8 cellular contexts compared by ENCODE assay signal in the genomic region with DNA sequence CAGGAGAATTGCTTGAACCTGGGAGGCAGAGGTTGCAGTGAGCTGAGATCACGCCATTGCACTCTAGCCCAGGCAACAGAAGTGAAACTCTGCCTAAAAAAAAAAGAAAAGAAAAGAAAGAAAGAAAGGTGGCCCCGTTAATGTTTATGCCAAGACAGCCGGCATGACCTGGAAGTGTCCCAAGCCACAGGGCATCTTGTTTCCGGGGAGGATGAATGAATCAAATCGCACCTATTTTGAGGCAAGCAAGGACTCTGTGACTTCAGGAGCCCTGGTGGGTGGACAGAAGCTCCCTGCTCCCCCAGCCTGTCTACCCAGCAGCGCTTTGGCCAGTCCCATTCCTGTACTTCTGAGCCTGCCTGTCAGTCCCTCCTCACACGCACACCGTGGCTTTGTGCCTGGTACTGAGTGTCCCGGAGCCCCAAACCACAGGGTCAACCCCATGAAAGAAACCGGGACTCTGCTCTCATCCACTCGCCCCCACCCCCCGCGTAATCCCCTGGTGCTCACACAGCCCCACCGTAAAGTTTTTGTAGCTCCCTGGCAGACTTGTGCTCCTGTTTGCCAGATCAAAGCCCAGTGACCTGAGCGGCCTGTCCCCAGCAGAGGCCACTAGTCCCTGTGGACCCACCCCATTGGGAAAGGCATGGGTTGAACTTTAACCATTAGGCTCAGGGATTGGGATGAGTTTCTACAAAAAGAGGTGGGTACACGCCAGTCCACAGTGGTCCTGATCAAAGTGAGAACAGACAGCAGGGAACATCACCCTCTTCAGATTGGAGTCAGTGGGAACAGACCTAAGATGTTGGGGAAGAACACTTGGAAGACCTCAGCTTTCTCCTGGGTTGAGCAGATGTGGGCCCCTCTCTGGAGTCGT. TPM values are rescaled to one million over a fixed set of nuclear protein-coding genes. Genes with fewer than 3 reads are reported as not detected.
DNase-seq lines count a peak whose midpoint lies in the region; ATAC-seq, FAIRE-seq and TF ChIP-seq lines count a peak whose summit lies in the region.

No MANE protein-coding gene starts in this region.

- peak overlapping the region; percentile 35 to 63 for H3K4me3 ChIP-seq in HCT116 (replicated peaks in 1 of 2; ENCODE audit: low read depth in 1 of 2, low read length in 2 of 2)
- H3K4me3 ChIP-seq in PC-9: peak overlapping the region; percentile 59
- H3K4me3 ChIP-seq in mucosa of descending colon: peak overlapping the region; percentile 46

- DNase-seq in ELR (ENCODE audit: low read depth) (peak; percentile 61), HCT116 (ENCODE audit: low read depth, low spot score) (no peak), PC-9 (peak in 1 of 2 experiments; percentile 66), mucosa of descending colon (peak in 2 of 3 donors; percentile 42 to 53), GM10248 (ENCODE audit: extremely low spot score) (no peak), GM12892 (ENCODE audit: insufficient read length) (no peak)
- DNase-seq in central memory CD4-positive, alpha-beta T cell: no peak

- TF ChIP-seq RAD21 in HCT116 (IDR thresholded peaks at IDR 0.05; ENCODE audit: low read depth): no peak

- H3K27me3 ChIP-seq in HCT116 (ENCODE audit: insufficient read depth, low read length): no peaks in the 10 kb centered on the region
- no peaks in the 10 kb centered on the region for H3K27me3 ChIP-seq in PC-9 (ENCODE audit: insufficient read depth, low read depth)

- TF ChIP-seq POLR2A in HCT116 (IDR thresholded peaks at IDR 0.05; ENCODE audit: borderline replicate concordance, extremely low read depth, insufficient read depth, insufficient read length): no peak
- no peak for TF ChIP-seq POLR2A in GM12892 (IDR thresholded peaks at IDR 0.05; ENCODE audit: low read depth, low read length)

- BruUV-seq in HCT116 (replicated peaks; lab: Mats Ljungman, UMichigan) (TSS peak; percentile 77), PC-9 (replicated peaks; lab: Mats Ljungman, UMichigan) (TSS peak; percentile 56)

- H3K9me2 ChIP-seq in HCT116 (ENCODE audit: insufficient read depth) (no peaks in the 10 kb centered on the region), PC-9 (ENCODE audit: insufficient read depth) (no peaks in the 10 kb centered on the region)

- H3K4me1 ChIP-seq in HCT116 (ENCODE audit: control insufficient read depth in 1 of 2, insufficient read depth in 2 of 2, low read length in 2 of 2) (peaks cover 8 to 10% of the 10 kb centered on the region in 2 experiments; a peak in 3 of 4 replicates), PC-9 (replicated peaks; ENCODE audit: insufficient read depth) (peaks cover 13% of the 10 kb centered on the region), mucosa of descending colon (ENCODE audit: low read depth) (no peaks in the 10 kb centered on the region)

- no peaks in the 10 kb centered on the region for H3K9me3 ChIP-seq in HCT116 (ENCODE audit: control insufficient read depth in 1 of 2, insufficient read depth in 1 of 2, low read depth in 1 of 2, low read length in 2 of 2)
- no peaks in the 10 kb centered on the region for H3K9me3 ChIP-seq in PC-9 (ENCODE audit: insufficient read depth, low read depth)
- no peaks in the 10 kb centered on the region for H3K9me3 ChIP-seq in mucosa of descending colon

- intact Hi-C loops in HCT116 (cut with micrococcal nuclease) (no loop called here), PC-9 (cut with micrococcal nuclease; ENCODE audit: unreplicated experiment) (loop anchor here (1.0 to 2.0 kb wide), 4 partner anchors 19 to 73 kb away; a partner anchor contains a TSS), mucosa of descending colon (cut with DNase I, micrococcal nuclease) (no loop called here)

- peak overlapping the region; percentile 70 for H3K9ac ChIP-seq in HCT116 (ENCODE audit: low read length)

- H3K36me3 ChIP-seq in HCT116 (ENCODE audit: control insufficient read depth in 1 of 2, insufficient read depth in 2 of 2, low read length in 2 of 2) (no peaks in the 10 kb centered on the region), PC-9 (ENCODE audit: low read depth) (no peaks in the 10 kb centered on the region), mucosa of descending colon (ENCODE audit: low read depth) (no peaks in the 10 kb centered on the region)

- H3K4me2 ChIP-seq in HCT116 (ENCODE audit: low read length) (peak overlapping the region; percentile 70), PC-9 (peak overlapping the region; percentile 72)

- POLR2A ChIA-PET in HCT116 (lab: Charles Lee): interaction anchor here (1.2 to 1.3 kb wide), 2 partner anchors 35 to 72 kb away, joined by 5 read pairs; a partner anchor contains a TSS
- POLR2A ChIA-PET in PC-9 (lab: Charles Lee; ENCODE audit: unreplicated experiment): interaction anchor here (0.6 to 1.0 kb wide), 4 partner anchors 35 to 236 kb away, joined by 3 to 44 read pairs (median 4); no protein-coding TSS in a partner anchor
- POLR2A ChIA-PET in GM10248 (lab: Yijun Ruan, JAX): interaction anchor here (0.5 kb wide), 1 partner anchor 261 kb away, joined by 4 read pairs; no protein-coding TSS in a partner anchor

- H3F3A ChIP-seq in PC-9 (ENCODE audit: insufficient read depth, low read depth): peaks cover 10% of the 10 kb centered on the region; the same call in 1 of the 2 replicates

- RAD21 ChIA-PET in HCT116 (lab: Charles Lee; ENCODE audit: low non-redundant PET in 1 of 2, low total read pairs in 2 of 2, uncharacterized antibody in 2 of 2, unreplicated experiment in 2 of 2): no interaction called here

- H4K20me1 ChIP-seq in HCT116 (ENCODE audit: insufficient read depth): no peaks in the 10 kb centered on the region
- no peaks in the 10 kb centered on the region for H4K20me1 ChIP-seq in PC-9 (ENCODE audit: insufficient read depth)

- CTCF ChIA-PET in HCT116 (lab: Charles Lee): interaction anchor here (1.1 kb wide), 2 partner anchors 35 to 223 kb away, joined by 3 to 4 read pairs; a partner anchor contains a TSS
- CTCF ChIA-PET in PC-9 (lab: Charles Lee): interaction anchor here (1.0 kb wide), 1 partner anchor 74 kb away, joined by 8 read pairs; no protein-coding TSS in a partner anchor
- CTCF ChIA-PET in GM10248 (lab: Yijun Ruan, JAX): interaction anchor here (1.0 to 1.7 kb wide), 6 partner anchors 13 to 323 kb away, joined by 3 to 5 read pairs (median 3); no protein-coding TSS in a partner anchor

- no peak for FAIRE-seq in GM12892 (lab: Jason Lieb, UNC)

- ATAC-seq in HCT116 (no peak), mucosa of descending colon (peak; percentile 10)

- H2AFZ ChIP-seq in HCT116 (ENCODE audit: low read depth, low read length, poor library complexity, severe bottlenecking) (no peak overlapping the region), PC-9 (peak overlapping the region; percentile 79)

- H3K27ac ChIP-seq in HCT116 (ENCODE audit: low read depth, low read length): peak overlapping the region; percentile 92
- peak overlapping the region; percentile 76 for H3K27ac ChIP-seq in PC-9
- H3K27ac ChIP-seq in cingulate gyrus (ENCODE audit: low read depth, low read length): peak overlapping the region; percentile 54

- H3K79me2 ChIP-seq in HCT116 (ENCODE audit: insufficient read depth, low read length) (peaks cover 5% of the 10 kb centered on the region), PC-9 (ENCODE audit: low read depth) (peaks cover 34% of the 10 kb centered on the region)

- no peak for TF ChIP-seq CTCF in HCT116 (IDR thresholded peaks at IDR 0.05 in 2 of 3, conservative IDR thresholded peaks at IDR 0.05 in 1 of 3; ENCODE audit: borderline replicate concordance in 1 of 3, insufficient read depth in 1 of 3, low read depth in 2 of 3, low read length in 2 of 3)
- no peak for TF ChIP-seq CTCF in PC-9 (conservative IDR thresholded peaks at IDR 0.05)
- TF ChIP-seq CTCF in mucosa of descending colon (IDR thresholded peaks at IDR 0.05): no peak
- no peak for TF ChIP-seq CTCF in GM10248 (IDR thresholded peaks at IDR 0.05; ENCODE audit: control extremely low read depth, extremely low read depth, low read depth, missing control alignments)

TF ChIP-seq in HCT116, 20 proteins besides CTCF, POLR2A, EP300 and RAD21 (continues in another document):
- TF ChIP-seq POLR2AphosphoS5 (IDR thresholded peaks at IDR 0.05; ENCODE audit: low read depth, low read length): no peak
- no peak for TF ChIP-seq ZNF274 (IDR thresholded peaks at IDR 0.05; ENCODE audit: low read depth, low read length)
- no peak for TF ChIP-seq ELF1 (IDR thresholded peaks at IDR 0.05; ENCODE audit: borderline replicate concordance, low read depth)
- no peak for TF ChIP-seq FOSL1 (IDR thresholded peaks at IDR 0.05; ENCODE audit: low read depth)
- TF ChIP-seq SRF (IDR thresholded peaks at IDR 0.05; ENCODE audit: low read depth): no peak
- TF ChIP-seq CEBPB (IDR thresholded peaks at IDR 0.05; ENCODE audit: low read depth): no peak
- no peak for TF ChIP-seq SP1 (IDR thresholded peaks at IDR 0.05; ENCODE audit: low read depth)

RNA-seq across cellular contexts. Expression of a gene that starts 19.3 kb away (rescaled TPM):
- total RNA-seq in HCT116 (2021; ENCODE audit: unreplicated experiment): 51.8 TPM
- polyA plus RNA-seq in HCT116 (2012): 24.9 and 27.4 TPM in 2 replicates
- total RNA-seq in PC-9 (2021): 84.6 TPM in 2 replicates
- total RNA-seq in mucosa of descending colon: 10 to 100 TPM; 53.4 to 57.9 (median 53.5) TPM
- 28.0 TPM for polyA plus RNA-seq in GM12892 (2012; ENCODE audit: missing spikeins)

RNA-seq across cellular contexts. Expression of a gene that starts 34.5 kb away (rescaled TPM):
- total RNA-seq in HCT116 (2021; ENCODE audit: unreplicated experiment) (49.2 TPM), PC-9 (2021) (85.0 and 90.8 TPM in 2 replicates), mucosa of descending colon (10 to 100 TPM; 46.4 to 48.8 (median 47.5) TPM)
- 35.5 and 38.1 TPM in 2 replicates for polyA plus RNA-seq in HCT116 (2012)
- 12.4 TPM for polyA plus RNA-seq in GM12892 (2012; ENCODE audit: missing spikeins)

RNA-seq across cellular contexts. Expression of a gene that starts 38.8 kb away (rescaled TPM):
- total RNA-seq in HCT116 (2021; ENCODE audit: unreplicated experiment) (not detected), PC-9 (2021) (1.4 and 2.6 TPM in 2 replicates), mucosa of descending colon (1 to 10 TPM in 2 of 3 donors, not detected in 1; 1.1 to 1.6 TPM)
- 0.46 and 1.4 TPM in 2 replicates for polyA plus RNA-seq in HCT116 (2012)
- not detected for polyA plus RNA-seq in GM12892 (2012; ENCODE audit: missing spikeins)

RNA-seq across cellular contexts. Expression of a gene that starts 46.5 kb away (rescaled TPM):
- total RNA-seq in HCT116 (2021; ENCODE audit: unreplicated experiment): 3.4 TPM
- polyA plus RNA-seq in HCT116 (2012): 2.3 and 2.4 TPM in 2 replicates
- total RNA-seq in PC-9 (2021): 6.7 and 7.6 TPM in 2 replicates
- 1 to 10 TPM; 5.6 to 6.1 (median 6.0) TPM for total RNA-seq in mucosa of descending colon
- 70.7 TPM for polyA plus RNA-seq in GM12892 (2012; ENCODE audit: missing spikeins)

RNA-seq across cellular contexts. Expression of a gene that starts 59.4 kb away (rescaled TPM):
- total RNA-seq in HCT116 (2021; ENCODE audit: unreplicated experiment) (17.9 TPM), PC-9 (2021) (20.1 and 25.9 TPM in 2 replicates), mucosa of descending colon (10 to 100 TPM in 1 of 3 donors, 1 to 10 TPM in 2; 6.5 to 13.7 (median 6.6) TPM)
- 12.8 and 15.5 TPM in 2 replicates for polyA plus RNA-seq in HCT116 (2012)
- polyA plus RNA-seq in GM12892 (2012; ENCODE audit: missing spikeins): 3.1 TPM

Comparison
In these comparisons a context has a peak if more than half of its experiments do, and no peak if none do; other contexts are left out.
1. DNase-seq: peak in ELR (single experiment) and mucosa of descending colon (2 of 3); none in HCT116 (single experiment), GM10248 (single experiment), GM12892 (single experiment) and central memory CD4-positive, alpha-beta T cell (single experiment).
2. Peak in every context shown above with its lines, with median percentiles within 50 percentile points of each other: H3K27ac ChIP-seq and H3K4me3 ChIP-seq.